Comparison of ENCODE assay signal across 1 cellular context in the genomic region with DNA sequence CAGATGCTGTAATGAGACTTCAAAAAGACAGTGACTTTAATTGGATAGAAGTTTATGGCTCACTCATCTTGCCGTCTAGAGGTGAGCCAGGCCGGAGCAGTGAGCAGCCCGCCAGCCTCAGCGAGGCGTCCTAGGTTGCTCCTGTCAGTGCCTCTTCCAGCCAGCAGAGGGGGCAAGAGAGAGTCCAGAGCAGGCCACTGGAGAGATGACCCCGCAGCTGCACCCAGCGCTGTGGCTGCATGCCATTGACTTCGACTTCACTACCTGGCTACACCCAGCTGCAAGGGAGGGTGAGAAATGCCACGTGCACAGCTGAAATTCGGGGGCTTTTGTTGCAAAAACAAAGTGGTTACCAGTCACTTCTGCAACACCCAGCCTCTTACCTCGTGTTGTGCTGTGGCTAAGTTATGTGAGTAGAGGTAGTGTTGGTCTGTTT.
A peak's percentile ranks its signal among the peaks of the same experiment; 100 is the strongest.
TF ChIP-seq lines count a peak whose summit lies in the region.

No MANE protein-coding gene starts in this region.

TF ChIP-seq in K562, 482 proteins besides CTCF, POLR2A, EP300 and RAD21 (continued from another document and continues in another):
- TF ChIP-seq, protein P1, sequence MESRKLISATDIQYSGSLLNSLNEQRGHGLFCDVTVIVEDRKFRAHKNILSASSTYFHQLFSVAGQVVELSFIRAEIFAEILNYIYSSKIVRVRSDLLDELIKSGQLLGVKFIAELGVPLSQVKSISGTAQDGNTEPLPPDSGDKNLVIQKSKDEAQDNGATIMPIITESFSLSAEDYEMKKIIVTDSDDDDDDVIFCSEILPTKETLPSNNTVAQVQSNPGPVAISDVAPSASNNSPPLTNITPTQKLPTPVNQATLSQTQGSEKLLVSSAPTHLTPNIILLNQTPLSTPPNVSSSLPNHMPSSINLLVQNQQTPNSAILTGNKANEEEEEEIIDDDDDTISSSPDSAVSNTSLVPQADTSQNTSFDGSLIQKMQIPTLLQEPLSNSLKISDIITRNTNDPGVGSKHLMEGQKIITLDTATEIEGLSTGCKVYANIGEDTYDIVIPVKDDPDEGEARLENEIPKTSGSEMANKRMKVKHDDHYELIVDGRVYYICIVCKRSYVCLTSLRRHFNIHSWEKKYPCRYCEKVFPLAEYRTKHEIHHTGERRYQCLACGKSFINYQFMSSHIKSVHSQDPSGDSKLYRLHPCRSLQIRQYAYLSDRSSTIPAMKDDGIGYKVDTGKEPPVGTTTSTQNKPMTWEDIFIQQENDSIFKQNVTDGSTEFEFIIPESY (CRISPR knock-in tag; IDR thresholded peaks at IDR 0.05): peak; percentile 96
- TF ChIP-seq COPS2 (conservative IDR thresholded peaks at IDR 0.05) (no peak), NFIC (IDR thresholded peaks at IDR 0.05) (peak; percentile 43), CAMTA2 (CRISPR knock-in tag; conservative IDR thresholded peaks at IDR 0.05) (no peak), ZSCAN32 (CRISPR knock-in tag; IDR thresholded peaks at IDR 0.05) (no peak), U2AF1 (optimal IDR thresholded peaks at IDR 0.05; ENCODE audit: low read depth, low read length) (no peak), FOXA1 (IDR thresholded peaks at IDR 0.05; ENCODE audit: borderline replicate concordance) (no peak), SRSF9 (IDR thresholded peaks at IDR 0.05; ENCODE audit: borderline replicate concordance, low read depth, low read length) (no peak), ZNF146 (CRISPR knock-in tag; IDR thresholded peaks at IDR 0.05; ENCODE audit: unreplicated experiment) (no peak), KAT7 (CRISPR knock-in tag; IDR thresholded peaks at IDR 0.05; ENCODE audit: borderline replicate concordance) (no peak), SPI1 (IDR thresholded peaks at IDR 0.05; ENCODE audit: borderline replicate concordance, low read depth, low read length) (no peak), MAZ (CRISPR knock-in tag; conservative IDR thresholded peaks at IDR 0.05 in 1 of 2, IDR thresholded peaks at IDR 0.05 in 1 of 2) (peak in 1 of 2 experiments; percentile 68; a peak in 3 of 4 replicates), MED1 (CRISPR knock-in tag; IDR thresholded peaks at IDR 0.05; ENCODE audit: borderline replicate concordance) (no peak), ZEB2 (IDR thresholded peaks at IDR 0.05) (no peak), RBBP5 (IDR thresholded peaks at IDR 0.05; ENCODE audit: borderline replicate concordance, insufficient read depth, low read length, poor library complexity, severe bottlenecking) (no peak), PCBP1 (IDR thresholded peaks at IDR 0.05; ENCODE audit: low read depth, low read length, poor library complexity, severe bottlenecking) (no peak), ZNF696 (CRISPR knock-in tag; conservative IDR thresholded peaks at IDR 0.05) (no peak), ZNF212 (CRISPR knock-in tag; IDR thresholded peaks at IDR 0.05) (no peak), RHOXF2B (CRISPR knock-in tag; conservative IDR thresholded peaks at IDR 0.05) (0 out of 2 replicates have a peak, but pooled peaks have one; percentile 12), EWSR1 (IDR thresholded peaks at IDR 0.05; ENCODE audit: borderline replicate concordance, low read depth, partially characterized antibody) (no peak), ZSCAN29 (IDR thresholded peaks at IDR 0.05) (no peak), MEF2D (tag; conservative IDR thresholded peaks at IDR 0.05; ENCODE audit: low read depth) (no peak), PHF8 (IDR thresholded peaks at IDR 0.05; ENCODE audit: borderline replicate concordance, low read length) (no peak), SNRNP70 (optimal IDR thresholded peaks at IDR 0.05; ENCODE audit: low read depth, low read length) (peak; percentile 46), DPF2 (IDR thresholded peaks at IDR 0.05) (no peak), NFE2 (IDR thresholded peaks at IDR 0.05; ENCODE audit: low read depth) (peak; percentile 28; the same call in 1 of the 2 replicates), POLR2H (tag; IDR thresholded peaks at IDR 0.05; ENCODE audit: low read depth) (no peak)
- TF ChIP-seq, protein P2, sequence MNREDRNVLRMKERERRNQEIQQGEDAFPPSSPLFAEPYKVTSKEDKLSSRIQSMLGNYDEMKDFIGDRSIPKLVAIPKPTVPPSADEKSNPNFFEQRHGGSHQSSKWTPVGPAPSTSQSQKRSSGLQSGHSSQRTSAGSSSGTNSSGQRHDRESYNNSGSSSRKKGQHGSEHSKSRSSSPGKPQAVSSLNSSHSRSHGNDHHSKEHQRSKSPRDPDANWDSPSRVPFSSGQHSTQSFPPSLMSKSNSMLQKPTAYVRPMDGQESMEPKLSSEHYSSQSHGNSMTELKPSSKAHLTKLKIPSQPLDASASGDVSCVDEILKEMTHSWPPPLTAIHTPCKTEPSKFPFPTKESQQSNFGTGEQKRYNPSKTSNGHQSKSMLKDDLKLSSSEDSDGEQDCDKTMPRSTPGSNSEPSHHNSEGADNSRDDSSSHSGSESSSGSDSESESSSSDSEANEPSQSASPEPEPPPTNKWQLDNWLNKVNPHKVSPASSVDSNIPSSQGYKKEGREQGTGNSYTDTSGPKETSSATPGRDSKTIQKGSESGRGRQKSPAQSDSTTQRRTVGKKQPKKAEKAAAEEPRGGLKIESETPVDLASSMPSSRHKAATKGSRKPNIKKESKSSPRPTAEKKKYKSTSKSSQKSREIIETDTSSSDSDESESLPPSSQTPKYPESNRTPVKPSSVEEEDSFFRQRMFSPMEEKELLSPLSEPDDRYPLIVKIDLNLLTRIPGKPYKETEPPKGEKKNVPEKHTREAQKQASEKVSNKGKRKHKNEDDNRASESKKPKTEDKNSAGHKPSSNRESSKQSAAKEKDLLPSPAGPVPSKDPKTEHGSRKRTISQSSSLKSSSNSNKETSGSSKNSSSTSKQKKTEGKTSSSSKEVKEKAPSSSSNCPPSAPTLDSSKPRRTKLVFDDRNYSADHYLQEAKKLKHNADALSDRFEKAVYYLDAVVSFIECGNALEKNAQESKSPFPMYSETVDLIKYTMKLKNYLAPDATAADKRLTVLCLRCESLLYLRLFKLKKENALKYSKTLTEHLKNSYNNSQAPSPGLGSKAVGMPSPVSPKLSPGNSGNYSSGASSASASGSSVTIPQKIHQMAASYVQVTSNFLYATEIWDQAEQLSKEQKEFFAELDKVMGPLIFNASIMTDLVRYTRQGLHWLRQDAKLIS (CRISPR knock-in tag; IDR thresholded peaks at IDR 0.05): no peak
- TF ChIP-seq, protein P3, sequence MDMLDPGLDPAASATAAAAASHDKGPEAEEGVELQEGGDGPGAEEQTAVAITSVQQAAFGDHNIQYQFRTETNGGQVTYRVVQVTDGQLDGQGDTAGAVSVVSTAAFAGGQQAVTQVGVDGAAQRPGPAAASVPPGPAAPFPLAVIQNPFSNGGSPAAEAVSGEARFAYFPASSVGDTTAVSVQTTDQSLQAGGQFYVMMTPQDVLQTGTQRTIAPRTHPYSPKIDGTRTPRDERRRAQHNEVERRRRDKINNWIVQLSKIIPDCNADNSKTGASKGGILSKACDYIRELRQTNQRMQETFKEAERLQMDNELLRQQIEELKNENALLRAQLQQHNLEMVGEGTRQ (CRISPR knock-in tag; IDR thresholded peaks at IDR 0.05): no peak
- TF ChIP-seq, protein P4, sequence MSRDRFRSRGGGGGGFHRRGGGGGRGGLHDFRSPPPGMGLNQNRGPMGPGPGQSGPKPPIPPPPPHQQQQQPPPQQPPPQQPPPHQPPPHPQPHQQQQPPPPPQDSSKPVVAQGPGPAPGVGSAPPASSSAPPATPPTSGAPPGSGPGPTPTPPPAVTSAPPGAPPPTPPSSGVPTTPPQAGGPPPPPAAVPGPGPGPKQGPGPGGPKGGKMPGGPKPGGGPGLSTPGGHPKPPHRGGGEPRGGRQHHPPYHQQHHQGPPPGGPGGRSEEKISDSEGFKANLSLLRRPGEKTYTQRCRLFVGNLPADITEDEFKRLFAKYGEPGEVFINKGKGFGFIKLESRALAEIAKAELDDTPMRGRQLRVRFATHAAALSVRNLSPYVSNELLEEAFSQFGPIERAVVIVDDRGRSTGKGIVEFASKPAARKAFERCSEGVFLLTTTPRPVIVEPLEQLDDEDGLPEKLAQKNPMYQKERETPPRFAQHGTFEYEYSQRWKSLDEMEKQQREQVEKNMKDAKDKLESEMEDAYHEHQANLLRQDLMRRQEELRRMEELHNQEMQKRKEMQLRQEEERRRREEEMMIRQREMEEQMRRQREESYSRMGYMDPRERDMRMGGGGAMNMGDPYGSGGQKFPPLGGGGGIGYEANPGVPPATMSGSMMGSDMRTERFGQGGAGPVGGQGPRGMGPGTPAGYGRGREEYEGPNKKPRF (IDR thresholded peaks at IDR 0.05; ENCODE audit: low read depth, low read length): no peak
- TF ChIP-seq, protein P5, sequence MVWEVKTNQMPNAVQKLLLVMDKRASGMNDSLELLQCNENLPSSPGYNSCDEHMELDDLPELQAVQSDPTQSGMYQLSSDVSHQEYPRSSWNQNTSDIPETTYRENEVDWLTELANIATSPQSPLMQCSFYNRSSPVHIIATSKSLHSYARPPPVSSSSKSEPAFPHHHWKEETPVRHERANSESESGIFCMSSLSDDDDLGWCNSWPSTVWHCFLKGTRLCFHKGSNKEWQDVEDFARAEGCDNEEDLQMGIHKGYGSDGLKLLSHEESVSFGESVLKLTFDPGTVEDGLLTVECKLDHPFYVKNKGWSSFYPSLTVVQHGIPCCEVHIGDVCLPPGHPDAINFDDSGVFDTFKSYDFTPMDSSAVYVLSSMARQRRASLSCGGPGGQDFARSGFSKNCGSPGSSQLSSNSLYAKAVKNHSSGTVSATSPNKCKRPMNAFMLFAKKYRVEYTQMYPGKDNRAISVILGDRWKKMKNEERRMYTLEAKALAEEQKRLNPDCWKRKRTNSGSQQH (CRISPR knock-in tag; IDR thresholded peaks at IDR 0.05): no peak
- TF ChIP-seq, protein P6, sequence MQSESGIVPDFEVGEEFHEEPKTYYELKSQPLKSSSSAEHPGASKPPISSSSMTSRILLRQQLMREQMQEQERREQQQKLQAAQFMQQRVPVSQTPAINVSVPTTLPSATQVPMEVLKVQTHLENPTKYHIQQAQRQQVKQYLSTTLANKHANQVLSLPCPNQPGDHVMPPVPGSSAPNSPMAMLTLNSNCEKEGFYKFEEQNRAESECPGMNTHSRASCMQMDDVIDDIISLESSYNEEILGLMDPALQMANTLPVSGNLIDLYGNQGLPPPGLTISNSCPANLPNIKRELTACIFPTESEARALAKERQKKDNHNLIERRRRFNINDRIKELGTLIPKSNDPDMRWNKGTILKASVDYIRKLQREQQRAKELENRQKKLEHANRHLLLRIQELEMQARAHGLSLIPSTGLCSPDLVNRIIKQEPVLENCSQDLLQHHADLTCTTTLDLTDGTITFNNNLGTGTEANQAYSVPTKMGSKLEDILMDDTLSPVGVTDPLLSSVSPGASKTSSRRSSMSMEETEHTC (IDR thresholded peaks at IDR 0.05): no peak
- TF ChIP-seq, protein P7, sequence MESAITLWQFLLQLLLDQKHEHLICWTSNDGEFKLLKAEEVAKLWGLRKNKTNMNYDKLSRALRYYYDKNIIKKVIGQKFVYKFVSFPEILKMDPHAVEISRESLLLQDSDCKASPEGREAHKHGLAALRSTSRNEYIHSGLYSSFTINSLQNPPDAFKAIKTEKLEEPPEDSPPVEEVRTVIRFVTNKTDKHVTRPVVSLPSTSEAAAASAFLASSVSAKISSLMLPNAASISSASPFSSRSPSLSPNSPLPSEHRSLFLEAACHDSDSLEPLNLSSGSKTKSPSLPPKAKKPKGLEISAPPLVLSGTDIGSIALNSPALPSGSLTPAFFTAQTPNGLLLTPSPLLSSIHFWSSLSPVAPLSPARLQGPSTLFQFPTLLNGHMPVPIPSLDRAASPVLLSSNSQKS (CRISPR knock-in tag; IDR thresholded peaks at IDR 0.05): no peak
- TF ChIP-seq, protein P8, sequence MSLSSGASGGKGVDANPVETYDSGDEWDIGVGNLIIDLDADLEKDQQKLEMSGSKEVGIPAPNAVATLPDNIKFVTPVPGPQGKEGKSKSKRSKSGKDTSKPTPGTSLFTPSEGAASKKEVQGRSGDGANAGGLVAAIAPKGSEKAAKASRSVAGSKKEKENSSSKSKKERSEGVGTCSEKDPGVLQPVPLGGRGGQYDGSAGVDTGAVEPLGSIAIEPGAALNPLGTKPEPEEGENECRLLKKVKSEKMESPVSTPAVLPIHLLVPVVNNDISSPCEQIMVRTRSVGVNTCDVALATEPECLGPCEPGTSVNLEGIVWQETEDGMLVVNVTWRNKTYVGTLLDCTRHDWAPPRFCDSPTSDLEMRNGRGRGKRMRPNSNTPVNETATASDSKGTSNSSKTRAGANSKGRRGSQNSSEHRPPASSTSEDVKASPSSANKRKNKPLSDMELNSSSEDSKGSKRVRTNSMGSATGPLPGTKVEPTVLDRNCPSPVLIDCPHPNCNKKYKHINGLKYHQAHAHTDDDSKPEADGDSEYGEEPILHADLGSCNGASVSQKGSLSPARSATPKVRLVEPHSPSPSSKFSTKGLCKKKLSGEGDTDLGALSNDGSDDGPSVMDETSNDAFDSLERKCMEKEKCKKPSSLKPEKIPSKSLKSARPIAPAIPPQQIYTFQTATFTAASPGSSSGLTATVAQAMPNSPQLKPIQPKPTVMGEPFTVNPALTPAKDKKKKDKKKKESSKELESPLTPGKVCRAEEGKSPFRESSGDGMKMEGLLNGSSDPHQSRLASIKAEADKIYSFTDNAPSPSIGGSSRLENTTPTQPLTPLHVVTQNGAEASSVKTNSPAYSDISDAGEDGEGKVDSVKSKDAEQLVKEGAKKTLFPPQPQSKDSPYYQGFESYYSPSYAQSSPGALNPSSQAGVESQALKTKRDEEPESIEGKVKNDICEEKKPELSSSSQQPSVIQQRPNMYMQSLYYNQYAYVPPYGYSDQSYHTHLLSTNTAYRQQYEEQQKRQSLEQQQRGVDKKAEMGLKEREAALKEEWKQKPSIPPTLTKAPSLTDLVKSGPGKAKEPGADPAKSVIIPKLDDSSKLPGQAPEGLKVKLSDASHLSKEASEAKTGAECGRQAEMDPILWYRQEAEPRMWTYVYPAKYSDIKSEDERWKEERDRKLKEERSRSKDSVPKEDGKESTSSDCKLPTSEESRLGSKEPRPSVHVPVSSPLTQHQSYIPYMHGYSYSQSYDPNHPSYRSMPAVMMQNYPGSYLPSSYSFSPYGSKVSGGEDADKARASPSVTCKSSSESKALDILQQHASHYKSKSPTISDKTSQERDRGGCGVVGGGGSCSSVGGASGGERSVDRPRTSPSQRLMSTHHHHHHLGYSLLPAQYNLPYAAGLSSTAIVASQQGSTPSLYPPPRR (CRISPR knock-in tag; IDR thresholded peaks at IDR 0.05; ENCODE audit: borderline replicate concordance): no peak
- TF ChIP-seq, protein P9, sequence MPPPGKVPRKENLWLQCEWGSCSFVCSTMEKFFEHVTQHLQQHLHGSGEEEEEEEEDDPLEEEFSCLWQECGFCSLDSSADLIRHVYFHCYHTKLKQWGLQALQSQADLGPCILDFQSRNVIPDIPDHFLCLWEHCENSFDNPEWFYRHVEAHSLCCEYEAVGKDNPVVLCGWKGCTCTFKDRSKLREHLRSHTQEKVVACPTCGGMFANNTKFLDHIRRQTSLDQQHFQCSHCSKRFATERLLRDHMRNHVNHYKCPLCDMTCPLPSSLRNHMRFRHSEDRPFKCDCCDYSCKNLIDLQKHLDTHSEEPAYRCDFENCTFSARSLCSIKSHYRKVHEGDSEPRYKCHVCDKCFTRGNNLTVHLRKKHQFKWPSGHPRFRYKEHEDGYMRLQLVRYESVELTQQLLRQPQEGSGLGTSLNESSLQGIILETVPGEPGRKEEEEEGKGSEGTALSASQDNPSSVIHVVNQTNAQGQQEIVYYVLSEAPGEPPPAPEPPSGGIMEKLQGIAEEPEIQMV (tag; conservative IDR thresholded peaks at IDR 0.05; ENCODE audit: low read depth): no peak
- TF ChIP-seq, protein P10, sequence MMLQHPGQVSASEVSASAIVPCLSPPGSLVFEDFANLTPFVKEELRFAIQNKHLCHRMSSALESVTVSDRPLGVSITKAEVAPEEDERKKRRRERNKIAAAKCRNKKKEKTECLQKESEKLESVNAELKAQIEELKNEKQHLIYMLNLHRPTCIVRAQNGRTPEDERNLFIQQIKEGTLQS (IDR thresholded peaks at IDR 0.05): no peak
- TF ChIP-seq, protein P10 (CRISPR knock-in tag; conservative IDR thresholded peaks at IDR 0.05): no peak
